11 cellular contexts compared by ENCODE assay signal in genomic region chr10:19012111-19012510, GRCh38.
"Had no signal": no experiment of that assay in that cellular context is flagged by ENCODE, and none has a peak within 500 bp of the region (broad histone marks: within the 10 kb centered on the region; RNA-seq: fewer than 3 reads in every experiment).

No MANE protein-coding gene starts in this region.

- H3K36me3 ChIP-seq: HAP-1 had no signal

- H3K4me2 ChIP-seq: GM23338 had no signal

- FAIRE-seq: H1, H54 had no signal

- H3K4me3 ChIP-seq: GM23248, GM23338, HAP-1 had no signal

- H3K4me1 ChIP-seq: HAP-1 had no signal

- H3K9me3 ChIP-seq: HAP-1 had no signal

- ATAC-seq: GM23338, HCT116 had no signal

- DNase-seq: GM23248, GOT3, H7, H9, HCEC 1CT, HFFc6 had no signal

- H3K27ac ChIP-seq: GM23248 had no signal
